In the genomic region with DNA sequence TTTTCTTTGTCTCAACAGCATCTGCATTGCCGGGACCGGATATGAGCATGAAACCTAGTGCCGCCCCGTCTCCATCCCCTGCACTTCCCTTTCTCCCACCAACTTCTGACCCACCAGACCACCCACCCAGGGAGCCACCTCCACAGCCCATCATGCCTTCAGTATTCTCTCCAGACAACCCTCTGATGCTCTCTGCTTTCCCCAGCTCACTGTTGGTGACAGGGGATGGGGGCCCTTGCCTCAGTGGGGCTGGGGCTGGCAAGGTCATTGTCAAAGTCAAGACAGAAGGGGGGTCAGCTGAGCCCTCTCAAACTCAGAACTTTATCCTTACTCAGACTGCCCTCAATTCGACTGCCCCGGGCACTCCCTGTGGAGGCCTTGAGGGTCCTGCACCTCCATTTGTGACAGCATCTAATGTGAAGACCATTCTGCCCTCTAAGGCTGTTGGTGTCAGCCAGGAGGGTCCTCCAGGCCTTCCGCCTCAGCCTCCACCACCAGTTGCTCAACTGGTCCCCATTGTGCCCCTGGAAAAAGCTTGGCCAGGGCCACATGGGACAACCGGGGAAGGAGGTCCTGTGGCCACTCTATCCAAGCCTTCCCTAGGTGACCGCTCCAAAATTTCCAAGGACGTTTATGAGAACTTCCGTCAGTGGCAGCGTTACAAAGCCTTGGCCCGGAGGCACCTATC, we compare ENCODE assay signal across 19 cellular contexts. TPM values are rescaled to one million over a fixed set of nuclear protein-coding genes. Genes with fewer than 3 reads are reported as not detected.
DNase-seq lines count a peak whose midpoint lies in the region; ATAC-seq lines count a peak whose summit lies in the region.
"Had no signal": no experiment of that assay in that cellular context is flagged by ENCODE, and none has a peak within 500 bp of the region (broad histone marks: within the 10 kb centered on the region; RNA-seq: fewer than 3 reads in every experiment).

No MANE protein-coding gene starts in this region.

- H3K27ac Mint-ChIP-seq in activated naive CD8-positive, alpha-beta T cell treated with anti-CD3 and anti-CD28 coated beads, Interleukin-2, amount 10 ng/mL, durations not matched to agents 7 days and 5 days: peak overlapping the region; percentile 4
- H3K27ac Mint-ChIP-seq in activated naive CD8-positive, alpha-beta T cell treated with anti-CD3 and anti-CD28 coated beads for 36 hours: no peak overlapping the region
- peak overlapping the region; percentile 48 for H3K27ac Mint-ChIP-seq in stimulated activated naive B cell treated with anti-CD40 and anti-IgM and Interleukin-4, amounts not matched to agents 10 μg/mL and 1 μg/mL and 100 μg/mL, for 72 hours
- H3K27ac Mint-ChIP-seq: HFFc6 had no signal

- no peak for DNase-seq in activated naive CD8-positive, alpha-beta T cell treated with anti-CD3 and anti-CD28 coated beads, Interleukin-2, amount 10 ng/mL, durations not matched to agents 7 days and 5 days
- no peak for DNase-seq in activated naive CD8-positive, alpha-beta T cell treated with anti-CD3 and anti-CD28 coated beads for 36 hours
- no peak for DNase-seq in neuronal stem cell (ENCODE audit: low spot score)
- no peak for DNase-seq in stimulated activated naive B cell treated with anti-CD40 and anti-IgM and Interleukin-4, amounts not matched to agents 10 μg/mL and 1 μg/mL and 100 μg/mL, for 72 hours
- DNase-seq in HUDEP-2 (lab: John Stamatoyannopoulos, UW; ENCODE audit: unreplicated experiment in 76 of 76): no peak
- no peak for DNase-seq in kidney glomerular epithelial cell (lab: John Stamatoyannopoulos, UW)
- no peak for DNase-seq in GM03348 (ENCODE audit: low spot score)
- DNase-seq: C1 segment of cervical spinal cord, COR-L47, DMS153, DND-41, GOT3, HFFc6 had no signal

- no peak overlapping the region for H3K4me3 Mint-ChIP-seq in activated naive CD8-positive, alpha-beta T cell treated with anti-CD3 and anti-CD28 coated beads, Interleukin-2, amount 10 ng/mL, durations not matched to agents 7 days and 5 days
- no peak overlapping the region for H3K4me3 Mint-ChIP-seq in activated naive CD8-positive, alpha-beta T cell treated with anti-CD3 and anti-CD28 coated beads for 36 hours
- H3K4me3 Mint-ChIP-seq in stimulated activated naive B cell treated with anti-CD40 and anti-IgM and Interleukin-4, amounts not matched to agents 10 μg/mL and 1 μg/mL and 100 μg/mL, for 72 hours: no peak overlapping the region
- H3K4me3 Mint-ChIP-seq: CD4-positive, alpha-beta memory T cell; HFFc6 had no signal

- WGBS in neuronal stem cell (ENCODE audit: extremely low coverage in 2 of 2, insufficient read length in 2 of 2, insufficient replicate concordance in 1 of 2), 2 donors: no CpG with 5 or more reads among the region's 13 CpGs

- H3K36me3 Mint-ChIP-seq in activated naive CD8-positive, alpha-beta T cell treated with anti-CD3 and anti-CD28 coated beads, Interleukin-2, amount 10 ng/mL, durations not matched to agents 7 days and 5 days: peaks cover 4% of the 10 kb centered on the region
- peaks cover 3% of the 10 kb centered on the region for H3K36me3 Mint-ChIP-seq in activated naive CD8-positive, alpha-beta T cell treated with anti-CD3 and anti-CD28 coated beads for 36 hours
- peaks cover 4% of the 10 kb centered on the region in 2 donors for H3K36me3 Mint-ChIP-seq in stimulated activated naive B cell treated with anti-CD40 and anti-IgM and Interleukin-4, amounts not matched to agents 10 μg/mL and 1 μg/mL and 100 μg/mL, for 72 hours

- peak overlapping the region; percentile 54 for H3K4ac ChIP-seq in neuronal stem cell (ENCODE audit: low read length)

- H4K91ac ChIP-seq in neuronal stem cell (ENCODE audit: low read depth, low read length, poor library complexity): no peak overlapping the region

- H3K4me3 ChIP-seq in neuronal stem cell (ENCODE audit: low read length in 2 of 2): no peak overlapping the region
- H3K4me3 ChIP-seq: GM12878, HAP-1 had no signal

- no peak overlapping the region for H3K4me2 ChIP-seq in neuronal stem cell (ENCODE audit: insufficient read depth, low read length, poor library complexity, severe bottlenecking)

- H2AK5ac ChIP-seq in neuronal stem cell (ENCODE audit: low read depth, low read length): no peak overlapping the region

- H3K27me3 ChIP-seq in neuronal stem cell (ENCODE audit: control insufficient read depth in 3 of 3, insufficient read depth in 3 of 3, low read depth in 1 of 3, low read length in 3 of 3): no peaks in the 10 kb centered on the region

- no peak overlapping the region for H2BK12ac ChIP-seq in neuronal stem cell (ENCODE audit: low read length)

- H3K27me3 Mint-ChIP-seq in activated naive CD8-positive, alpha-beta T cell treated with anti-CD3 and anti-CD28 coated beads, Interleukin-2, amount 10 ng/mL, durations not matched to agents 7 days and 5 days: no peaks in the 10 kb centered on the region
- H3K27me3 Mint-ChIP-seq in activated naive CD8-positive, alpha-beta T cell treated with anti-CD3 and anti-CD28 coated beads for 36 hours: no peaks in the 10 kb centered on the region
- peaks cover 0 to 5% of the 10 kb centered on the region in 2 donors for H3K27me3 Mint-ChIP-seq in stimulated activated naive B cell treated with anti-CD40 and anti-IgM and Interleukin-4, amounts not matched to agents 10 μg/mL and 1 μg/mL and 100 μg/mL, for 72 hours
- H3K27me3 Mint-ChIP-seq: CD4-positive, alpha-beta memory T cell had no signal

- H2AFZ ChIP-seq in neuronal stem cell (ENCODE audit: low read length): no peak overlapping the region

- H3K18ac ChIP-seq in neuronal stem cell (ENCODE audit: low read length): no peak overlapping the region

- no peak overlapping the region for H4K8ac ChIP-seq in neuronal stem cell (ENCODE audit: low read depth, low read length)

- no peak for ATAC-seq in activated naive CD8-positive, alpha-beta T cell treated with anti-CD3 and anti-CD28 coated beads, Interleukin-2, amount 10 ng/mL, durations not matched to agents 7 days and 5 days (ENCODE audit: low read depth)
- no peak for ATAC-seq in stimulated activated naive B cell treated with anti-CD40 and anti-IgM and Interleukin-4, amounts not matched to agents 10 μg/mL and 1 μg/mL and 100 μg/mL, for 72 hours (replicated peaks)
- ATAC-seq: GM12878 had no signal

- H2BK5ac ChIP-seq in neuronal stem cell (ENCODE audit: low read length): no peak overlapping the region

- H3K36me3 ChIP-seq in neuronal stem cell (replicated peaks in 1 of 2; ENCODE audit: control insufficient read depth in 2 of 2, insufficient read depth in 2 of 2, low read length in 2 of 2): no peaks in the 10 kb centered on the region
- H3K36me3 ChIP-seq: HAP-1 had no signal

- H2BK120ac ChIP-seq in neuronal stem cell (ENCODE audit: low read depth, low read length): no peak overlapping the region

- no peaks in the 10 kb centered on the region for H3K9me3 Mint-ChIP-seq in activated naive CD8-positive, alpha-beta T cell treated with anti-CD3 and anti-CD28 coated beads, Interleukin-2, amount 10 ng/mL, durations not matched to agents 7 days and 5 days
- H3K9me3 Mint-ChIP-seq in activated naive CD8-positive, alpha-beta T cell treated with anti-CD3 and anti-CD28 coated beads for 36 hours: no peaks in the 10 kb centered on the region
- H3K9me3 Mint-ChIP-seq in stimulated activated naive B cell treated with anti-CD40 and anti-IgM and Interleukin-4, amounts not matched to agents 10 μg/mL and 1 μg/mL and 100 μg/mL, for 72 hours: no peaks in the 10 kb centered on the region
- H3K9me3 Mint-ChIP-seq: CD4-positive, alpha-beta memory T cell; HFFc6 had no signal

- POLR2A ChIA-PET in activated naive CD8-positive, alpha-beta T cell treated with anti-CD3 and anti-CD28 coated beads, Interleukin-2, amount 10 ng/mL, durations not matched to agents 7 days and 5 days (lab: Charles Lee): no interaction called here

- no peak overlapping the region for H3K27ac ChIP-seq in neuronal stem cell (replicated peaks; ENCODE audit: low read length)

- no peaks in the 10 kb centered on the region for H3K4me1 ChIP-seq in neuronal stem cell (ENCODE audit: control insufficient read depth in 2 of 2, insufficient read depth in 1 of 2, low read depth in 1 of 2, low read length in 2 of 2)

- H3K79me1 ChIP-seq in neuronal stem cell (ENCODE audit: low read depth, low read length): no peaks in the 10 kb centered on the region

- peaks cover 2% of the 10 kb centered on the region for H3K4me1 Mint-ChIP-seq in activated naive CD8-positive, alpha-beta T cell treated with anti-CD3 and anti-CD28 coated beads, Interleukin-2, amount 10 ng/mL, durations not matched to agents 7 days and 5 days
- no peaks in the 10 kb centered on the region for H3K4me1 Mint-ChIP-seq in activated naive CD8-positive, alpha-beta T cell treated with anti-CD3 and anti-CD28 coated beads for 36 hours
- peaks cover 0 to 2% of the 10 kb centered on the region in 2 donors for H3K4me1 Mint-ChIP-seq in stimulated activated naive B cell treated with anti-CD40 and anti-IgM and Interleukin-4, amounts not matched to agents 10 μg/mL and 1 μg/mL and 100 μg/mL, for 72 hours

- no peaks in the 10 kb centered on the region for H3K9me3 ChIP-seq in neuronal stem cell (replicated peaks in 1 of 2; ENCODE audit: control insufficient read depth in 2 of 2, insufficient read depth in 1 of 2, low read depth in 1 of 2, low read length in 2 of 2)
- H3K9me3 ChIP-seq: HAP-1 had no signal

- H2BK15ac ChIP-seq in neuronal stem cell (ENCODE audit: low read length): no peak overlapping the region

- no peak overlapping the region for H3K14ac ChIP-seq in neuronal stem cell (ENCODE audit: low read length)

- no peak overlapping the region for H3K23ac ChIP-seq in neuronal stem cell (ENCODE audit: low read depth, low read length, poor library complexity)

- no peak overlapping the region for H3K9ac ChIP-seq in neuronal stem cell (ENCODE audit: low read depth, low read length, poor library complexity)

RNA-seq across cellular contexts. Expression of a gene that starts 5.0 kb away (rescaled TPM):
- not detected for total RNA-seq in activated naive CD8-positive, alpha-beta T cell treated with anti-CD3 and anti-CD28 coated beads, Interleukin-2, amount 10 ng/mL, durations not matched to agents 7 days and 5 days
- total RNA-seq in activated naive CD8-positive, alpha-beta T cell treated with anti-CD3 and anti-CD28 coated beads for 36 hours: not detected
- 0.01 TPM for polyA plus RNA-seq in neuronal stem cell (2013, experiment 1 of 2)
- not detected for polyA plus RNA-seq in neuronal stem cell (2013, experiment 2 of 2)
- total RNA-seq: A172; A673; CD4-positive, alpha-beta memory T cell; HFFc6 had no signal
- polyA plus RNA-seq: BJ; CD4-positive, alpha-beta memory T cell had no signal

RNA-seq across cellular contexts. Expression of a gene that starts 5.2 kb away (rescaled TPM):
- 100 to 1,000 TPM; 142 to 143 TPM for total RNA-seq in activated naive CD8-positive, alpha-beta T cell treated with anti-CD3 and anti-CD28 coated beads, Interleukin-2, amount 10 ng/mL, durations not matched to agents 7 days and 5 days
- total RNA-seq in activated naive CD8-positive, alpha-beta T cell treated with anti-CD3 and anti-CD28 coated beads for 36 hours: 100 to 1,000 TPM; 285 to 303 TPM
- 266 TPM for polyA plus RNA-seq in neuronal stem cell (2013, experiment 1 of 2)
- polyA plus RNA-seq in neuronal stem cell (2013, experiment 2 of 2): 270 TPM

RNA-seq across cellular contexts. Expression of a gene that starts 10.5 kb away (rescaled TPM):
- 10 to 100 TPM; 42.0 to 44.9 TPM for total RNA-seq in activated naive CD8-positive, alpha-beta T cell treated with anti-CD3 and anti-CD28 coated beads, Interleukin-2, amount 10 ng/mL, durations not matched to agents 7 days and 5 days
- 10 to 100 TPM; 19.2 to 20.1 TPM for total RNA-seq in activated naive CD8-positive, alpha-beta T cell treated with anti-CD3 and anti-CD28 coated beads for 36 hours
- 9.4 TPM for polyA plus RNA-seq in neuronal stem cell (2013, experiment 1 of 2)
- 10.4 TPM for polyA plus RNA-seq in neuronal stem cell (2013, experiment 2 of 2)

RNA-seq across cellular contexts. Expression of a gene that starts 18.9 kb away (rescaled TPM):
- total RNA-seq in activated naive CD8-positive, alpha-beta T cell treated with anti-CD3 and anti-CD28 coated beads, Interleukin-2, amount 10 ng/mL, durations not matched to agents 7 days and 5 days: 100 to 1,000 TPM; 112 to 119 TPM
- total RNA-seq in activated naive CD8-positive, alpha-beta T cell treated with anti-CD3 and anti-CD28 coated beads for 36 hours: 10 to 100 TPM; 49.8 to 49.9 TPM
- polyA plus RNA-seq in neuronal stem cell (2013, experiment 1 of 2): 72.2 TPM
- polyA plus RNA-seq in neuronal stem cell (2013, experiment 2 of 2): 73.0 TPM
